8 cellular contexts compared by ENCODE assay signal in the genomic region with DNA sequence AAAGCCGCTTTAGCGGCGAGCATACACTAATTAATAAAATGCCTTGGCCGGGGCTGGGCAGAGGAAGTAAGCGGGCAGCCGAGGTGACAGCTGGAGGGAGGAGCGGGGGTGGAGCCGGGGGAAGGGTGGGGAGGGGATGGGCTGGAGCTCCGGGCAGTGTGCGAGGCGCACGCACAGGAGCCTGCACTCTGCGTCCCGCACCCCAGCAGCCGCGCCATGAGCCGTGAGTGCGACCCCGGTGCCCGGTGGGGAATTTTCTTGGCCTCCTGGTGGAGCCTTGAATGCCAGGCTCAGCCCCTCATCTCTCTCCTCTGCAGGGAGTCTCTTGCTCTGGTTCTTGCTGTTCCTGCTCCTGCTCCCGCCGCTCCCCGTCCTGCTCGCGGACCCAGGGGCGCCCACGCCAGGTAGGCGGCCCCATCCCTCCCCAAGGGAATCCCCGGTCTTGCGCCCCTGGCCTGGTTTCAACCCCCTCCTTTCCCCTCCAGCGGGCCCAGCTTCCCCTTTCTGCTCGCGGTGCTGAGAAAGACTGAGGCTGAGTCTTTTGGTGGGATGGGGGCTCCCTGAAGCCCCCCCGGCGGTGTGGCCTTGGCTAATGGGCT. TPM values are rescaled to one million over a fixed set of nuclear protein-coding genes. Genes with fewer than 3 reads are reported as not detected.
DNase-seq lines count a peak whose midpoint lies in the region; ATAC-seq and TF ChIP-seq lines count a peak whose summit lies in the region.

Gene PTGS1 (plus strand): TSS at position 156 of the 599 bp plus-strand sequence. CDS start 61 bp downstream, at position 217.

- peaks cover 16% of the 10 kb centered on the region for H3K27me3 ChIP-seq in lower lobe of right lung (ENCODE audit: low read depth)
- H3K27me3 ChIP-seq in transverse colon = peaks cover 12% of the 10 kb centered on the region

- H3K4me3 ChIP-seq in cardiac fibroblast (replicated peaks in 1 of 2; ENCODE audit: low read depth in 2 of 2, low read length in 2 of 2) (peak within 1 kb of the TSS; percentile 61 to 94), lower lobe of right lung (peak within 1 kb of the TSS; percentile 59), transverse colon (peak within 1 kb of the TSS; percentile 36 to 61 (median 42))

- H3K27ac ChIP-seq in lower lobe of right lung (peak within 1 kb of the TSS; percentile 46), transverse colon (peak within 1 kb of the TSS; percentile 68 to 87 (median 78))

- ATAC-seq in HG02588 (IDR thresholded peaks at IDR 0.05; ENCODE audit: unreplicated experiment) = peak; percentile 52
- peak; percentile 77 to 79 for ATAC-seq in lower lobe of right lung

- in situ Hi-C loops in transverse colon (cut with MboI; ENCODE audit: low pct_ligation_motif_present in 1 of 4, low pct_unique_long_range_greater_than_20kb in 1 of 4, low sequenced_read_pairs in 3 of 4) = no loop called here

- DNase-seq in SIG-M5 treated with dmso at 0.1 percent for 504 hours (lab: John Stamatoyannopoulos, UW; ENCODE audit: unreplicated experiment) (peak; percentile 14), SIG-M5 (lab: John Stamatoyannopoulos, UW) (no peak), NCI-H82 (lab: John Stamatoyannopoulos, UW) (peak; percentile 91), cardiac fibroblast (ENCODE audit: low read depth in 2 of 2) (peak in 1 of 2 donors; percentile 80), lower lobe of right lung (peak; percentile 71), transverse colon (peak; percentile 68)
- DNase-seq in activated effector memory CD4-positive, alpha-beta T cell treated with Interleukin-2 at 50 U/mL for 16 hours = no peak

- H3K36me3 ChIP-seq in lower lobe of right lung (no peaks in the 10 kb centered on the region), transverse colon (no peaks in the 10 kb centered on the region)

- TF ChIP-seq CTCF in cardiac fibroblast (IDR thresholded peaks at IDR 0.05; ENCODE audit: low read depth, low read length) (no peak), lower lobe of right lung (IDR thresholded peaks at IDR 0.05) (no peak), transverse colon (IDR thresholded peaks at IDR 0.05) (no peak)

- intact Hi-C loops in lower lobe of right lung (cut with DNase I) (no loop called here), transverse colon (cut with DNase I; ENCODE audit: low total_unique reads) (no loop called here)

- peaks cover 32% of the 10 kb centered on the region for H3K4me1 ChIP-seq in lower lobe of right lung
- peaks cover 10 to 44% (median 21%) of the 10 kb centered on the region in 4 donors for H3K4me1 ChIP-seq in transverse colon

- H3K9me3 ChIP-seq in lower lobe of right lung (no peaks in the 10 kb centered on the region), transverse colon (no peaks in the 10 kb centered on the region)

- WGBS in transverse colon (ENCODE audit: low coverage in 1 of 2), 2 donors = 2% methylated on average over 25 of the region's 35 CpGs; no CpG with 5 or more reads in 1 of the 2 donors

- peak; percentile 24 for TF ChIP-seq POLR2A in transverse colon (IDR thresholded peaks at IDR 0.05)

- TF ChIP-seq EP300 in transverse colon (IDR thresholded peaks at IDR 0.05; ENCODE audit: low read depth) = no peak

RNA-seq across cellular contexts. Expression of gene PTGS1, which starts in this region (rescaled TPM):
- total RNA-seq in lower lobe of right lung (14.9 TPM), transverse colon (10 to 100 TPM; 14.2 to 27.9 (median 20.2) TPM)

Comparison
In these comparisons a context has a peak if more than half of its experiments do, and no peak if none do; other contexts are left out.
1. DNase-seq: peak in SIG-M5 treated with dmso at 0.1 percent for 504 hours (single experiment), NCI-H82 (single experiment), lower lobe of right lung (single experiment) and transverse colon (single experiment); none in SIG-M5 (single experiment) and activated effector memory CD4-positive, alpha-beta T cell treated with Interleukin-2 at 50 U/mL for 16 hours (single experiment).
2. Peak in every context shown above with its lines, with median percentiles within 50 percentile points of each other: H3K4me3 ChIP-seq.